Comparison of ENCODE assay signal across 11 cellular contexts in the genomic region with DNA sequence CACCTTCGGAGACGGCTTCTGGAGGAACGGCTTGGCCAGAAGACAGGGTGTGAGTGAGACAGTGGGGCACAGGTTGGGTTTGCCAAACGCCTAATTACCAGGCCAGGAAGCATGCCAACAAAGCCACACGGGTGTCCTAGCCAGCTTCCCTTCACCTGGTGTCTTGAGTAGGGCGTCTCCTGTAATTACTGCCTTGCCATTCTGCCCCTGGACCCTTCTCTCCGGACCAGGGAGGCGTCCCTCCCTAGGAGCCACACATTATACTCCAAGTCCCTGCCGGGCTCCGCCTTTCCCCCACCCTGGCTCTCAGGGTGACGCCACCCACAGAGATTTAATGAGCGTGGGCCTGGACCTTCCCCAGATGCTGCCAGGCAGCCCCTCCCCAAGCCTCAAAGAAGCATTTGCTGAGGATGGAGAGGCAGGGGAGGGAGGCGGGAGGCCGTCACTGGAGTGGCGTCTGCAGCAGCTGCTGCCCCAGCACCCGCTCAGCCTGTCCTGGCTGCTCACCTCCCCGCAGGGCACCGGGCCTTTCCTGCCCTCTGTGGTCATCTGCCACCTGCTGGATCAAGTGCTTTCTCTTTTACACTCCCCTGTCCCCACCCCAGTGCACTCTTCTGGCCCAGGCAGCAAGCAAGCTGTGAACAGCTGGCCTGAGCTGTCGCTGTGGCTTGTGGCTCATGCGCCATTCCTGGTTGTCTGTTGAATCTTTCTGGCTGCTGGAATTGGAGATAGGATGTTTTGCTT. TPM values are rescaled to one million over a fixed set of nuclear protein-coding genes. Genes with fewer than 3 reads are reported as not detected.
A peak's percentile ranks its signal among the peaks of the same experiment; 100 is the strongest.
DNase-seq lines count a peak whose midpoint lies in the region; ATAC-seq, FAIRE-seq and TF ChIP-seq lines count a peak whose summit lies in the region.
"Had no signal": no experiment of that assay in that cellular context is flagged by ENCODE, and none has a peak within 500 bp of the region (broad histone marks: within the 10 kb centered on the region; RNA-seq: fewer than 3 reads in every experiment).

No MANE protein-coding gene starts in this region.

- H3K4me3 ChIP-seq in CD4-positive, alpha-beta memory T cell (ENCODE audit: low read length in 2 of 2): no peak overlapping the region
- H3K4me3 ChIP-seq in K562 (no peak overlapping the region), mesenchymal stem cell (ENCODE audit: insufficient read depth in 1 of 2, low read depth in 1 of 2, low read length in 2 of 2) (no peak overlapping the region)

- H4K20me1 ChIP-seq in K562 (replicated peaks; ENCODE audit: control insufficient read depth, insufficient read depth, low read length): 0 out of 2 replicates have a peak, but pooled peaks cover 2% of the 10 kb centered on the region

- H3K36me3 ChIP-seq in CD4-positive, alpha-beta memory T cell (ENCODE audit: insufficient read depth, low read length): peaks cover 3% of the 10 kb centered on the region
- H3K36me3 ChIP-seq in K562 (ENCODE audit: control insufficient read depth, insufficient read depth, low read length) (no peaks in the 10 kb centered on the region), mesenchymal stem cell (ENCODE audit: control insufficient read depth in 1 of 2, insufficient read depth in 2 of 2, low read depth in 1 of 2, low read length in 2 of 2) (peaks cover 71 to 100% of the 10 kb centered on the region in 2 experiments)

- H2AK5ac ChIP-seq in mesenchymal stem cell (ENCODE audit: low read length, severe bottlenecking): peak overlapping the region; percentile 0

- 0 out of 4 replicates have a peak, but pooled peaks of 1 of the 2 experiments have one; percentile 7 for TF ChIP-seq RAD21 in K562 (CRISPR knock-in tag; conservative IDR thresholded peaks at IDR 0.05 in 1 of 2, IDR thresholded peaks at IDR 0.05 in 1 of 2)

- H2BK5ac ChIP-seq in mesenchymal stem cell (ENCODE audit: low read depth, low read length, poor library complexity, severe bottlenecking): no peak overlapping the region

- TF ChIP-seq POLR2A in K562 (conservative IDR thresholded peaks at IDR 0.05): no peak

- H2BK120ac ChIP-seq in mesenchymal stem cell (ENCODE audit: low read depth, low read length): no peak overlapping the region

- CTCF ChIA-PET in CD4-positive, alpha-beta memory T cell (lab: Charles Lee; ENCODE audit: partially characterized antibody): no interaction called here
- CTCF ChIA-PET in K562 (lab: Yijun Ruan, JAX; ENCODE audit: low intra/inter-chr PET ratio): interaction anchor here (0.6 kb wide), 1 partner anchor 280 kb away, joined by 4 read pairs; no protein-coding TSS in a partner anchor
- CTCF ChIA-PET in activated CD4-positive, alpha-beta T cell treated with anti-CD3 and anti-CD28 coated beads, Interleukin-2, amount 10 ng/mL, durations not matched to agents 7 days and 5 days (lab: Charles Lee): interaction anchor here (0.8 to 1.2 kb wide), 5 partner anchors 9 to 39 kb away, joined by 3 to 6 read pairs (median 3); no protein-coding TSS in a partner anchor

- H3K27ac ChIP-seq in CD4-positive, alpha-beta memory T cell (ENCODE audit: low read depth, low read length): no peak overlapping the region
- H3K27ac ChIP-seq in K562 (ENCODE audit: extremely low read depth, low read depth, low read length) (no peak overlapping the region), mesenchymal stem cell (ENCODE audit: low read length, poor library complexity, severe bottlenecking) (peak overlapping the region; percentile 31)
- H3K27ac ChIP-seq: KMS-11 had no signal

- DNase-seq in CD4-positive, alpha-beta memory T cell: peak in 1 of 5 donors; percentile 7
- peak; percentile 59 for DNase-seq in NCI-H1105 (lab: John Stamatoyannopoulos, UW)
- DNase-seq in K562 (ENCODE audit: extremely low read depth in 1 of 4, low spot score in 3 of 4): peak in 1 of 4 experiments; percentile 19
- peak; percentile 76 for DNase-seq in mesenchymal stem cell
- no peak for DNase-seq in occipital lobe (lab: John Stamatoyannopoulos, UW)
- DNase-seq in activated CD4-positive, alpha-beta T cell treated with anti-CD3 and anti-CD28 coated beads, Interleukin-2, amount 10 ng/mL, durations not matched to agents 7 days and 5 days: no peak
- DNase-seq in pons (ENCODE audit: low spot score): no peak
- no peak for DNase-seq in GM19239 (ENCODE audit: insufficient read length, low spot score)
- DNase-seq: kidney had no signal

- H2BK15ac ChIP-seq in mesenchymal stem cell (ENCODE audit: low read depth, poor library complexity, severe bottlenecking): no peak overlapping the region

- H3K4me1 Mint-ChIP-seq in CD4-positive, alpha-beta memory T cell: peaks cover 24 to 54% (median 35%) of the 10 kb centered on the region in 4 donors
- H3K4me1 Mint-ChIP-seq in activated CD4-positive, alpha-beta T cell treated with anti-CD3 and anti-CD28 coated beads, Interleukin-2, amount 10 ng/mL, durations not matched to agents 7 days and 5 days: peaks cover 46% of the 10 kb centered on the region

- no peaks in the 10 kb centered on the region for H3K79me2 ChIP-seq in K562 (ENCODE audit: control insufficient read depth, insufficient read depth, low read length)

- peak overlapping the region in 1 of 2 experiments; percentile 51 for H3K14ac ChIP-seq in mesenchymal stem cell (ENCODE audit: low read length in 2 of 2)

- FAIRE-seq in K562 (lab: Jason Lieb, UNC) (no peak), GM19239 (lab: Jason Lieb, UNC) (no peak)
- FAIRE-seq: kidney had no signal

- no peak overlapping the region for H3K4ac ChIP-seq in mesenchymal stem cell (ENCODE audit: low read depth in 1 of 2, low read length in 2 of 2)

- H3K23ac ChIP-seq in mesenchymal stem cell (ENCODE audit: low read length in 2 of 2): no peak overlapping the region

- no peak overlapping the region for H4K8ac ChIP-seq in mesenchymal stem cell (ENCODE audit: low read length)

- no peaks in the 10 kb centered on the region for H3K27me3 ChIP-seq in CD4-positive, alpha-beta memory T cell (ENCODE audit: insufficient read depth, low read length)
- peaks cover 6 to 26% of the 10 kb centered on the region in 2 experiments; a peak in 3 of 5 replicates for H3K27me3 ChIP-seq in K562 (ENCODE audit: control insufficient read depth in 2 of 2, insufficient read depth in 2 of 2, low read length in 2 of 2)
- no peaks in the 10 kb centered on the region for H3K27me3 ChIP-seq in mesenchymal stem cell (ENCODE audit: control insufficient read depth in 1 of 2, insufficient read depth in 1 of 2, low read length in 2 of 2)

- H3K9me3 ChIP-seq in CD4-positive, alpha-beta memory T cell (ENCODE audit: control insufficient read depth in 1 of 2, low read length in 2 of 2): no peaks in the 10 kb centered on the region
- no peaks in the 10 kb centered on the region for H3K9me3 ChIP-seq in K562 (replicated peaks; ENCODE audit: control insufficient read depth, insufficient read depth, low read depth, low read length)
- no peaks in the 10 kb centered on the region for H3K9me3 ChIP-seq in mesenchymal stem cell (ENCODE audit: control insufficient read depth, low read length)

- peak in 2 of 3 experiments; percentile 22 to 23; a peak in 1 of 6 replicates for TF ChIP-seq CTCF in K562 (IDR thresholded peaks at IDR 0.05 in 2 of 3, conservative IDR thresholded peaks at IDR 0.05 in 1 of 3; ENCODE audit: insufficient read depth in 2 of 3, low read depth in 1 of 3, low read length in 3 of 3)

- no peaks in the 10 kb centered on the region for H3K9me1 ChIP-seq in K562 (ENCODE audit: control insufficient read depth, insufficient read depth, low read length)

- intact Hi-C loops in CD4-positive, alpha-beta memory T cell (cut with micrococcal nuclease): no loop called here
- intact Hi-C loops in K562 (cut with micrococcal nuclease): no loop called here

- H3K4me2 ChIP-seq in K562 (ENCODE audit: insufficient read depth, low read length) (no peak overlapping the region), mesenchymal stem cell (ENCODE audit: low read length, poor library complexity, severe bottlenecking) (no peak overlapping the region)
- H3K4me2 ChIP-seq: KMS-11 had no signal

- 19% methylated on average over 16 of the region's 20 CpGs for WGBS in K562 (ENCODE audit: insufficient coverage, low coverage, missing lambda C conversion rate)
- 83% methylated on average over 18 of the region's 20 CpGs for whole genome bisulfite sequencing in mesenchymal stem cell

- H3K4me3 Mint-ChIP-seq in CD4-positive, alpha-beta memory T cell: no peak overlapping the region
- no peak overlapping the region for H3K4me3 Mint-ChIP-seq in activated CD4-positive, alpha-beta T cell treated with anti-CD3 and anti-CD28 coated beads, Interleukin-2, amount 10 ng/mL, durations not matched to agents 7 days and 5 days
- H3K4me3 Mint-ChIP-seq: activated naive CD4-positive, alpha-beta T cell treated with anti-CD3 and anti-CD28 coated beads, Interleukin-2, amount 50 U/mL, for 24 hours had no signal

- POLR2A ChIA-PET in CD4-positive, alpha-beta memory T cell (lab: Charles Lee; ENCODE audit: partially characterized antibody): interaction anchor here (0.9 to 10.9 kb wide), 2 partner anchors 20 to 22 kb away, joined by 3 to 115 read pairs; a partner anchor contains a TSS
- POLR2A ChIA-PET in K562 (lab: Yijun Ruan, JAX): interaction anchor here (0.6 to 0.8 kb wide), 2 partner anchors 15 to 418 kb away, joined by 3 read pairs; no protein-coding TSS in a partner anchor
- POLR2A ChIA-PET in activated CD4-positive, alpha-beta T cell treated with anti-CD3 and anti-CD28 coated beads, Interleukin-2, amount 10 ng/mL, durations not matched to agents 7 days and 5 days (lab: Charles Lee): interaction anchor here (0.6 kb wide), 1 partner anchor 336 kb away, joined by 3 read pairs; no protein-coding TSS in a partner anchor

- H3K9ac ChIP-seq in K562 (ENCODE audit: insufficient read depth in 1 of 2, low read depth in 2 of 2, low read length in 2 of 2): peak overlapping the region in 1 of 2 experiments; percentile 3; a peak in 1 of 4 replicates
- H3K9ac ChIP-seq in mesenchymal stem cell (ENCODE audit: low read length): peak overlapping the region; percentile 65
- H3K9ac ChIP-seq: KMS-11 had no signal

- H3K79me1 ChIP-seq in mesenchymal stem cell (replicated peaks; ENCODE audit: low read length, poor library complexity, severe bottlenecking): peaks cover 19% of the 10 kb centered on the region

- peak; percentile 70 for ATAC-seq in K562

- in situ Hi-C loops in K562 (cut with MboI): no loop called here

- H2AFZ ChIP-seq in K562 (ENCODE audit: low read depth, low read length): no peak overlapping the region
- H2AFZ ChIP-seq in mesenchymal stem cell (ENCODE audit: low read depth, low read length): no peak overlapping the region

- no peak overlapping the region for H3K18ac ChIP-seq in mesenchymal stem cell (ENCODE audit: low read depth in 1 of 2, low read length in 2 of 2)

- no peak overlapping the region for H2BK12ac ChIP-seq in mesenchymal stem cell (ENCODE audit: low read length in 2 of 2)

- H3K27ac Mint-ChIP-seq in CD4-positive, alpha-beta memory T cell: peak overlapping the region in 6 of 7 donors; percentile 66 to 96 (median 78)
- no peak overlapping the region for H3K27ac Mint-ChIP-seq in activated CD4-positive, alpha-beta T cell treated with anti-CD3 and anti-CD28 coated beads, Interleukin-2, amount 10 ng/mL, durations not matched to agents 7 days and 5 days

- H3K9me3 Mint-ChIP-seq in CD4-positive, alpha-beta memory T cell: no peaks in the 10 kb centered on the region
- no peaks in the 10 kb centered on the region for H3K9me3 Mint-ChIP-seq in activated CD4-positive, alpha-beta T cell treated with anti-CD3 and anti-CD28 coated beads, Interleukin-2, amount 10 ng/mL, durations not matched to agents 7 days and 5 days
- H3K9me3 Mint-ChIP-seq: activated naive CD4-positive, alpha-beta T cell treated with anti-CD3 and anti-CD28 coated beads, Interleukin-2, amount 50 U/mL, for 24 hours had no signal

- no TSS peak for BruUV-seq in K562 (replicated peaks; lab: Mats Ljungman, UMichigan)

- no peaks in the 10 kb centered on the region for H3K27me3 Mint-ChIP-seq in CD4-positive, alpha-beta memory T cell
- H3K27me3 Mint-ChIP-seq in activated CD4-positive, alpha-beta T cell treated with anti-CD3 and anti-CD28 coated beads, Interleukin-2, amount 10 ng/mL, durations not matched to agents 7 days and 5 days: no peaks in the 10 kb centered on the region
- H3K27me3 Mint-ChIP-seq: activated naive CD4-positive, alpha-beta T cell treated with anti-CD3 and anti-CD28 coated beads, Interleukin-2, amount 50 U/mL, for 24 hours had no signal

- no peak for TF ChIP-seq EP300 in K562 (IDR thresholded peaks at IDR 0.05; ENCODE audit: low read length)

- H4K91ac ChIP-seq in mesenchymal stem cell (ENCODE audit: low read length): no peak overlapping the region

- H3K4me1 ChIP-seq in CD4-positive, alpha-beta memory T cell (ENCODE audit: insufficient read depth, low read length): peaks cover 37% of the 10 kb centered on the region
- H3K4me1 ChIP-seq in K562 (replicated peaks in 1 of 2; ENCODE audit: control insufficient read depth in 2 of 2, insufficient read depth in 2 of 2, low read length in 2 of 2): peaks cover 0 to 10% of the 10 kb centered on the region in 2 experiments; a peak in 1 of 5 replicates
- H3K4me1 ChIP-seq in mesenchymal stem cell (ENCODE audit: control insufficient read depth, insufficient read depth, low read depth, low read length): peaks cover 50% of the 10 kb centered on the region

- peaks cover 5 to 56% of the 10 kb centered on the region in 2 donors for H3K36me3 Mint-ChIP-seq in CD4-positive, alpha-beta memory T cell
- peaks cover 55% of the 10 kb centered on the region for H3K36me3 Mint-ChIP-seq in activated CD4-positive, alpha-beta T cell treated with anti-CD3 and anti-CD28 coated beads, Interleukin-2, amount 10 ng/mL, durations not matched to agents 7 days and 5 days (ENCODE audit: low read depth)

RNA-seq across cellular contexts. Expression of a gene that starts 20.7 kb away (rescaled TPM):
- 1 to 10 TPM; 6.6 to 6.7 TPM for total RNA-seq in CD4-positive, alpha-beta memory T cell
- 1 to 10 TPM; 4.7 to 5.0 TPM for polyA plus RNA-seq in CD4-positive, alpha-beta memory T cell
- total RNA-seq in K562 (2011; cell fraction: chromatin; rRNA removed; ENCODE audit: low replicate concordance): 0.77 and 2.2 TPM in 2 replicates
- 1.4 and 1.5 TPM in 2 replicates for total RNA-seq in K562 (2011; cell fraction: nucleolus; rRNA removed)
- 0.99 and 1.5 TPM in 2 replicates for total RNA-seq in K562 (2011; cell fraction: nucleoplasm; rRNA removed)
- total RNA-seq in K562 (2014; rRNA removed) (0.86 and 1.4 TPM in 2 replicates), K562 (2014; rRNA removed; fragmentation: Illumina TruSeq; extraction: Trizol) (0.45 and 0.51 TPM in 2 replicates), K562 (2015; rRNA removed; fragmentation: Illumina TruSeq; extraction: Trizol) (1.4 and 1.6 TPM in 2 replicates), K562 (2021) (2.9 and 3.1 TPM in 2 replicates), occipital lobe (6.2 TPM)
- polyA plus RNA-seq in K562 (2011; rRNA removed) (0.31 and 0.57 TPM in 2 replicates), K562 (2014; fragmentation: Illumina TruSeq; extraction: Trizol) (0.80 and 0.86 TPM in 2 replicates), K562 (2014; fragmentation: Nextera tagmentation; extraction: Ambion mirVana) (under 1 TPM; 0.04 to 0.07 TPM), K562 (2014; rRNA removed) (0.88 and 0.91 TPM in 2 replicates)
- polyA plus RNA-seq in K562 (2011; cell fraction: cytosol; rRNA removed): 0.34 and 0.51 TPM in 2 replicates
- polyA plus RNA-seq in K562 (2011; cell fraction: nucleus; rRNA removed): 0.77 and 1.00 TPM in 2 replicates
- 2.4 and 4.6 TPM in 2 replicates for polyA plus RNA-seq in K562 (2012)
- 0.35 and 0.51 TPM in 2 replicates for polyA minus RNA-seq in K562 (2011; rRNA and poly(A)+ RNA removed)
- polyA minus RNA-seq in K562 (2011; cell fraction: cytosol; rRNA and poly(A)+ RNA removed): 0.76 and 1.3 TPM in 2 replicates
- polyA minus RNA-seq in K562 (2011; cell fraction: nucleus; rRNA and poly(A)+ RNA removed): 1.1 and 1.4 TPM in 2 replicates
- polyA plus RNA-seq in mesenchymal stem cell (2013, experiment 1 of 2): 15.6 TPM
- polyA plus RNA-seq in mesenchymal stem cell (2013, experiment 2 of 2): 14.8 TPM
- total RNA-seq in activated CD4-positive, alpha-beta T cell treated with anti-CD3 and anti-CD28 coated beads, Interleukin-2, amount 10 ng/mL, durations not matched to agents 7 days and 5 days: 10 to 100 TPM; 39.6 to 47.0 TPM

Comparison
In these comparisons a context has a peak if more than half of its experiments do, and no peak if none do; other contexts are left out.
1. DNase-seq: peak in NCI-H1105 (single experiment) and mesenchymal stem cell (single experiment); none in occipital lobe (single experiment), activated CD4-positive, alpha-beta T cell treated with anti-CD3 and anti-CD28 coated beads, Interleukin-2, amount 10 ng/mL, durations not matched to agents 7 days and 5 days (single experiment), pons (single experiment) and GM19239 (single experiment).